In the genomic region with DNA sequence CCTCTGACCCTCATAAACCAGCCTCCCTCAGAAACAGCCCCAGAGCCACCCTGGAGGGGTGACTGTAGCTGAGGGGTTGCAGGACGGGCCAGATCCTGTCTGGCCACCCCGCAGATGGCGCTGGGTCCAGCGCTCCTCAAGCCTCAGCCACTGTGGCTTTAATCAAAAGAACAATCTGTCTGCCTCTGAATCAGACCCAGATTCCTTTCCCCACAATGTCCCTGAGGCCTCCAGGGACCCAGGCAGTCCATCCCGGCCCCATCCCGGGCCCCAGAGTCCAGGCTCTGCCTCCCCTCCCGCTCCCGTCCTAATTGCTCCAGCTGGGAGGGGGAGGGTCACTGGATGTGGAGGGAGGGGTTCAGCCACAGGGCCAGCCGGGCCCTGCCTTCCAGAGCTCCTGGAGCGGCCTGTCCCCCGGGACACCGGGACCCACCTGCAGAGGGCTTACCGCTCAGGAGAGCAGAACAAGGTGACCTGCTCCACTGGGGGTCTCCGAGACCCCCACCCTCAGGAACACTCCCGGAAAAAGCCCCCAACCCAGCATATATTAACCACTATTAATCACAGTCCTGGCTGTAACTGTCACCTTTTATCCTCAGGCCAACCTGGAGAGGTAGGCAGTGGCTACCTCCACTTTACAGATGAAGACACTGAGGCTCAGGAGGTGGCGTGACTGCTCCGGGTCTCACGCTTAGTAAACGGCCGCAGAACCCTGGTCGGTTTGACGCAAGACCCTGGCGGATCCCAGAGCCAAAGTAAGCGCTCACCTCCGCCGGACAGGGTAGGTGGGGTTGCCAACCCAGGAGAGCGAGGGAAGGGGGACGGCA, we compare ENCODE assay signal across 9 cellular contexts. TPM values are rescaled to one million over a fixed set of nuclear protein-coding genes. Genes with fewer than 3 reads are reported as not detected.
A peak's percentile ranks its signal among the peaks of the same experiment; 100 is the strongest.
DNase-seq lines count a peak whose midpoint lies in the region; ATAC-seq, FAIRE-seq and TF ChIP-seq lines count a peak whose summit lies in the region.
"Had no signal": no experiment of that assay in that cellular context is flagged by ENCODE, and none has a peak within 500 bp of the region (broad histone marks: within the 10 kb centered on the region; RNA-seq: fewer than 3 reads in every experiment).

No MANE protein-coding gene starts in this region.

- CTCF ChIA-PET in BJ (lab: Yijun Ruan, JAX) = interaction anchor here (1.3 to 3.2 kb wide), 2 partner anchors 17 to 20 kb away, joined by 3 to 12 read pairs; no protein-coding TSS in a partner anchor
- CTCF ChIA-PET in PC-3 (lab: Charles Lee) = no interaction called here

- H3K36me3 ChIP-seq in BJ (ENCODE audit: control insufficient read depth, insufficient read depth, low read length) = peaks cover 2% of the 10 kb centered on the region; the same call in 1 of the 2 replicates
- no peaks in the 10 kb centered on the region for H3K36me3 ChIP-seq in PC-3 (ENCODE audit: low read depth, low read length)

- intact Hi-C loops in PC-3 (cut with micrococcal nuclease) = no loop called here

- peak overlapping the region; percentile 11; the same call in 1 of the 2 replicates for H2AFZ ChIP-seq in PC-3 (ENCODE audit: low read length)

- no peak overlapping the region for H3K27ac ChIP-seq in PC-3 (ENCODE audit: low read length)

- BruUV-seq in PC-3 (replicated peaks; lab: Mats Ljungman, UMichigan) = TSS peak; percentile 12

- POLR2A ChIA-PET in BJ (lab: Charles Lee) (interaction anchor here (0.6 kb wide), 1 partner anchor 142 kb away, joined by 3 read pairs; no protein-coding TSS in a partner anchor), PC-3 (lab: Charles Lee; ENCODE audit: unreplicated experiment) (no interaction called here)

- H3K27me3 ChIP-seq in BJ (ENCODE audit: control insufficient read depth, insufficient read depth, low read length) = no peaks in the 10 kb centered on the region
- H3K27me3 ChIP-seq in PC-3 (ENCODE audit: low read length) = no peaks in the 10 kb centered on the region

- H3K27me3 Mint-ChIP-seq in nephron (ENCODE audit: low read depth) = peaks cover 3% of the 10 kb centered on the region

- no peaks in the 10 kb centered on the region for H3K9me2 ChIP-seq in PC-3 (replicated peaks; ENCODE audit: low read length)

- H3K4me1 Mint-ChIP-seq in nephron = peaks cover 30% of the 10 kb centered on the region

- peaks cover 41% of the 10 kb centered on the region for H3K4me1 ChIP-seq in PC-3 (ENCODE audit: insufficient read depth, low read length)

- FAIRE-seq in RCC 7860 (lab: Jason Lieb, UNC) = no peak

- peak overlapping the region; percentile 66 to 87 (median 79) for H3K27ac Mint-ChIP-seq in nephron

- no peak for TF ChIP-seq CTCF in BJ (IDR thresholded peaks at IDR 0.05; ENCODE audit: insufficient read depth, low read depth, low read length)
- TF ChIP-seq CTCF in PC-3 (conservative IDR thresholded peaks at IDR 0.05; ENCODE audit: low read depth, low read length) = no peak
- TF ChIP-seq CTCF in epithelial cell of proximal tubule (conservative IDR thresholded peaks at IDR 0.05; ENCODE audit: low read depth, low read length) = no peak
- no peak for TF ChIP-seq CTCF in nephron (IDR thresholded peaks at IDR 0.05; ENCODE audit: unreplicated experiment in 3 of 3)

- H3F3A ChIP-seq in PC-3 (ENCODE audit: low read length, unreplicated experiment) = no peaks in the 10 kb centered on the region

- H3K4me3 ChIP-seq in BJ (ENCODE audit: low read depth, low read length) = peak overlapping the region; percentile 67
- H3K4me3 ChIP-seq in PC-3 (ENCODE audit: low read length) = peak overlapping the region; percentile 86
- peak overlapping the region; percentile 68 for H3K4me3 ChIP-seq in epithelial cell of proximal tubule (ENCODE audit: low read depth, low read length)

- H3K79me2 ChIP-seq in PC-3 (ENCODE audit: low read length) = peaks cover 40% of the 10 kb centered on the region

- no peaks in the 10 kb centered on the region for H3K9me3 Mint-ChIP-seq in nephron

- peak; percentile 0 for ATAC-seq in PC-3

- H3K4me3 Mint-ChIP-seq in nephron = peak overlapping the region; percentile 85 to 91 (median 89)

- H4K20me1 ChIP-seq in PC-3 (ENCODE audit: low read length) = no peaks in the 10 kb centered on the region

- H3K9ac ChIP-seq in PC-3 (ENCODE audit: low read length) = no peak overlapping the region

- peaks cover 8% of the 10 kb centered on the region for H3K36me3 Mint-ChIP-seq in nephron (ENCODE audit: low read depth)

- no peak for DNase-seq in BJ (ENCODE audit: low read depth)
- DNase-seq in PC-3 = peak; percentile 34
- DNase-seq in epithelial cell of proximal tubule (ENCODE audit: low read depth) = no peak
- no peak for DNase-seq in activated CD8-positive, alpha-beta memory T cell treated with anti-CD3 and anti-CD28 coated beads, Interleukin-2, amount 50 U/mL, for 48 hours
- no peak for DNase-seq in NCI-H2171 treated with DMSO at 0.1 percent for 48 hours (lab: John Stamatoyannopoulos, UW)
- DNase-seq in kidney tubule cell (ENCODE audit: low spot score) = no peak
- no peak for DNase-seq in RCC 7860 (ENCODE audit: low spot score)

- H3K4me2 ChIP-seq in PC-3 (ENCODE audit: low read length) = peak overlapping the region; percentile 50

- H3K9me3 ChIP-seq in PC-3 (ENCODE audit: low read length) = no peaks in the 10 kb centered on the region

RNA-seq across cellular contexts. Expression of gene FBLIM1, which starts 0.8 kb away (rescaled TPM):
- polyA plus RNA-seq in BJ (2011; rRNA removed) = 147 and 254 TPM in 2 replicates
- polyA minus RNA-seq in BJ (2011; rRNA and poly(A)+ RNA removed) = 80.3 and 122 TPM in 2 replicates
- 74.1 and 90.0 TPM in 2 replicates for total RNA-seq in PC-3 (2014; rRNA removed)
- 194 and 246 TPM in 2 replicates for total RNA-seq in epithelial cell of proximal tubule

RNA-seq across cellular contexts. Expression of gene TMEM82, which starts 15.5 kb away (rescaled TPM):
- not detected in 2 replicates for polyA plus RNA-seq in BJ (2011; rRNA removed)
- not detected in 2 replicates for polyA minus RNA-seq in BJ (2011; rRNA and poly(A)+ RNA removed)
- total RNA-seq in PC-3 (2014; rRNA removed) (not detected in 2 replicates), epithelial cell of proximal tubule (not detected in 2 replicates)
- total RNA-seq: lung had no signal
- polyA plus RNA-seq: lung had no signal

RNA-seq across cellular contexts. Expression of gene SLC25A34, which starts 21.7 kb away (rescaled TPM):
- 0.54 and 0.70 TPM in 2 replicates for polyA plus RNA-seq in BJ (2011; rRNA removed)
- polyA minus RNA-seq in BJ (2011; rRNA and poly(A)+ RNA removed) = 0.43 and 0.72 TPM in 2 replicates
- total RNA-seq in PC-3 (2014; rRNA removed) = 0.44 and 2.6 TPM in 2 replicates
- 0.07 and 0.75 TPM in 2 replicates for total RNA-seq in epithelial cell of proximal tubule

RNA-seq across cellular contexts. Expression of gene UQCRHL, which starts 49.7 kb away (rescaled TPM):
- polyA plus RNA-seq in BJ (2011; rRNA removed) = 0.56 and 1.3 TPM in 2 replicates
- polyA minus RNA-seq in BJ (2011; rRNA and poly(A)+ RNA removed) = 0.28 and 0.87 TPM in 2 replicates
- total RNA-seq in PC-3 (2014; rRNA removed) (8.7 and 11.2 TPM in 2 replicates), epithelial cell of proximal tubule (1.4 and 2.0 TPM in 2 replicates)
